Comparison of ENCODE assay signal across 8 cellular contexts in genomic region chr19:47111081-47111589, GRCh38. TPM values are rescaled to one million over a fixed set of nuclear protein-coding genes. Genes with fewer than 3 reads are reported as not detected.
DNase-seq lines count a peak whose midpoint lies in the region; ATAC-seq, FAIRE-seq and TF ChIP-seq lines count a peak whose summit lies in the region.

No MANE protein-coding gene starts in this region.

- ATAC-seq in naive thymus-derived CD8-positive, alpha-beta T cell, result no peak
- ATAC-seq in GM19023 (IDR thresholded peaks at IDR 0.05; ENCODE audit: unreplicated experiment), result no peak
- ATAC-seq in GM19351 (IDR thresholded peaks at IDR 0.05; ENCODE audit: unreplicated experiment), result no peak

- H2BK5ac ChIP-seq in H1 (ENCODE audit: low read depth, low read length), result peak overlapping the region; percentile 95

- H3K18ac ChIP-seq in H1 (ENCODE audit: extremely low read depth, low read length), result peak overlapping the region; percentile 90

- peaks cover 32 to 60% (median 54%) of the 10 kb centered on the region in 4 donors for H3K4me1 Mint-ChIP-seq in naive thymus-derived CD8-positive, alpha-beta T cell
- H3K4me1 Mint-ChIP-seq in type B pancreatic cell (ENCODE audit: unreplicated experiment), result peaks cover 47% of the 10 kb centered on the region

- peak overlapping the region; percentile 55 for H3K4ac ChIP-seq in H1 (replicated peaks; ENCODE audit: insufficient read length, low read depth, low read length)

- H3K79me1 ChIP-seq in H1 (ENCODE audit: low read depth, low read length), result peaks cover 6% of the 10 kb centered on the region

- peak overlapping the region; percentile 30 for H2BK120ac ChIP-seq in H1 (replicated peaks; ENCODE audit: low read depth, low read length)

- WGBS in H1 (ENCODE audit: extremely low coverage in 1 of 2, insufficient coverage in 1 of 2, insufficient read length in 1 of 2, insufficient replicate concordance in 2 of 2, low coverage in 1 of 2, low lambda C conversion rate in 2 of 2, missing lambda C conversion rate in 1 of 2), 2 experiments, result 1% methylated on average over 15 of the region's 30 CpGs; no CpG with 5 or more reads in 1 of the 2 experiments

- no peaks in the 10 kb centered on the region for H4K20me1 ChIP-seq in H1 (replicated peaks in 1 of 2; ENCODE audit: control insufficient read depth in 1 of 2, insufficient read depth in 2 of 2, low read length in 2 of 2)

- no peak for TF ChIP-seq RAD21 in H1 (IDR thresholded peaks at IDR 0.05 in 1 of 2, conservative IDR thresholded peaks at IDR 0.05 in 1 of 2; ENCODE audit: low read depth in 2 of 2, low read length in 2 of 2)

- peak overlapping the region; percentile 70 for H3K14ac ChIP-seq in H1 (ENCODE audit: insufficient read length)

- H3K27me3 ChIP-seq in AG04450 (ENCODE audit: control insufficient read depth, insufficient read depth, low read length) (no peaks in the 10 kb centered on the region), H1 (replicated peaks in 1 of 4; ENCODE audit: control insufficient read depth in 3 of 4, extremely low read depth in 1 of 4, insufficient read depth in 3 of 4, low read length in 3 of 4) (no peaks in the 10 kb centered on the region)

- H3K27ac ChIP-seq in AG04450 (ENCODE audit: low read depth, low read length), result peak overlapping the region; percentile 100
- H3K27ac ChIP-seq in H1 (ENCODE audit: low read depth, low read length), result peak overlapping the region; percentile 99

- H3K79me2 ChIP-seq in H1 (ENCODE audit: control insufficient read depth in 1 of 2, insufficient read depth in 2 of 2, low read length in 2 of 2), result peaks cover 5 to 56% of the 10 kb centered on the region in 2 experiments

- peak overlapping the region; percentile 66; the same call in 1 of the 2 replicates for H4K8ac ChIP-seq in H1 (ENCODE audit: extremely low read depth, insufficient read depth, low read length)

- peaks cover 12% of the 10 kb centered on the region for H3K23me2 ChIP-seq in H1 (ENCODE audit: low read depth, low read length)

- H3K9me3 Mint-ChIP-seq in naive thymus-derived CD8-positive, alpha-beta T cell, result no peaks in the 10 kb centered on the region
- no peaks in the 10 kb centered on the region for H3K9me3 Mint-ChIP-seq in type B pancreatic cell

- no peak for DNase-seq in AG04450 (ENCODE audit: low read depth, low spot score)
- peak; percentile 68 for DNase-seq in HT-29 (ENCODE audit: low spot score)
- DNase-seq in activated CD4-positive, alpha-beta T cell treated with anti-CD3 and anti-CD28 coated beads, Interleukin-2, amount 50 U/mL, for 48 hours, result peak; percentile 55 to 63
- no peak for DNase-seq in H1 (ENCODE audit: low read depth in 1 of 2, low spot score in 2 of 2)
- peak in 9 of 10 donors; percentile 37 to 67 (median 47) for DNase-seq in naive thymus-derived CD8-positive, alpha-beta T cell
- DNase-seq in type B pancreatic cell (ENCODE audit: extremely low spot score, unreplicated experiment), result no peak

- POLR2A ChIA-PET in AG04450 (lab: Yijun Ruan, JAX) (interaction anchor here (0.6 kb wide), 1 partner anchor 490 kb away, joined by 3 read pairs; no protein-coding TSS in a partner anchor), H1 (lab: Charles Lee; ENCODE audit: partially characterized antibody) (interaction anchor here (1.1 to 12.2 kb wide), 11 partner anchors 8 to 126 kb away, joined by 3 to 209 read pairs (median 5); partner anchors contain the start of gene SAE1)
- POLR2A ChIA-PET in naive thymus-derived CD8-positive, alpha-beta T cell (lab: Charles Lee), result interaction anchor here (0.9 to 5.6 kb wide), 13 partner anchors 7 to 291 kb away, joined by 3 to 110 read pairs (median 6); partner anchors contain the start of genes CCDC9, INAFM1 and TMEM160

- no peak for FAIRE-seq in H1 (lab: Jason Lieb, UNC)

- H3K36me3 ChIP-seq in H1 (ENCODE audit: control insufficient read depth in 2 of 4, insufficient read depth in 4 of 4, low read length in 3 of 4), result peaks cover 0 to 24% (median 2%) of the 10 kb centered on the region in 4 experiments; a peak in 4 of 8 replicates

- TF ChIP-seq CTCF in AG04450 (IDR thresholded peaks at IDR 0.05; ENCODE audit: low read depth, low read length) (no peak), H1 (IDR thresholded peaks at IDR 0.05; ENCODE audit: control extremely low read depth in 1 of 3, insufficient read depth in 1 of 3, low read depth in 1 of 3, low read length in 3 of 3) (no peak), type B pancreatic cell (conservative IDR thresholded peaks at IDR 0.05) (no peak)

- no peak overlapping the region for H2AFZ ChIP-seq in H1 (ENCODE audit: low read length)

- H3K36me3 Mint-ChIP-seq in naive thymus-derived CD8-positive, alpha-beta T cell, result peaks cover 10 to 12% (median 11%) of the 10 kb centered on the region in 3 donors
- H3K36me3 Mint-ChIP-seq in type B pancreatic cell, result peaks cover 18% of the 10 kb centered on the region

- H4K5ac ChIP-seq in H1 (ENCODE audit: insufficient read length, low read depth, low read length), result peak overlapping the region; percentile 57

- H2BK15ac ChIP-seq in H1 (ENCODE audit: low read length), result no peak overlapping the region

- H3K9me3 ChIP-seq in AG04450 (ENCODE audit: control insufficient read depth, insufficient read depth, low read length) (no peaks in the 10 kb centered on the region; the same call in 1 of the 2 replicates), H1 (ENCODE audit: insufficient read depth in 2 of 2, low read depth in 1 of 2, low read length in 1 of 2) (no peaks in the 10 kb centered on the region)

- peak overlapping the region; percentile 96 to 100 (median 99) for H3K27ac Mint-ChIP-seq in naive thymus-derived CD8-positive, alpha-beta T cell
- peak overlapping the region; percentile 100 for H3K27ac Mint-ChIP-seq in type B pancreatic cell

- peak overlapping the region; percentile 92 to 100 (median 98) for H3K4me3 Mint-ChIP-seq in naive thymus-derived CD8-positive, alpha-beta T cell
- peak overlapping the region; percentile 95 for H3K4me3 Mint-ChIP-seq in type B pancreatic cell

- H3K4me1 ChIP-seq in H1 (replicated peaks in 1 of 4; ENCODE audit: control insufficient read depth in 3 of 4, insufficient read depth in 4 of 4, low read length in 3 of 4), result peaks cover 4 to 20% (median 15%) of the 10 kb centered on the region in 4 experiments; a peak in 6 of 7 replicates

- H4K91ac ChIP-seq in H1 (replicated peaks; ENCODE audit: insufficient read length, low read length), result peak overlapping the region; percentile 70

- H3K23ac ChIP-seq in H1 (ENCODE audit: insufficient read length), result no peak overlapping the region

- CTCF ChIA-PET in AG04450 (lab: Charles Lee) (interaction anchor here (0.6 kb wide), 1 partner anchor 13 kb away, joined by 3 read pairs; no protein-coding TSS in a partner anchor), H1 (lab: Charles Lee; ENCODE audit: partially characterized antibody) (interaction anchor here (1.6 kb wide), 1 partner anchor 32 kb away, joined by 6 read pairs; no protein-coding TSS in a partner anchor)

- H2BK20ac ChIP-seq in H1 (ENCODE audit: low read length), result no peak overlapping the region

- H2BK12ac ChIP-seq in H1 (ENCODE audit: low read depth, low read length), result no peak overlapping the region; the same call in 1 of the 2 replicates

- peak overlapping the region; percentile 94 to 99 (median 96) for H3K9ac ChIP-seq in H1 (replicated peaks in 1 of 4; ENCODE audit: extremely low read depth in 1 of 4, low read depth in 3 of 4, low read length in 3 of 4)

- peak overlapping the region; percentile 73 to 88 for H3K4me2 ChIP-seq in H1 (ENCODE audit: insufficient read depth in 1 of 2, low read depth in 2 of 2, low read length in 2 of 2)

- peaks cover 0 to 2% (median 0%) of the 10 kb centered on the region in 5 donors for H3K27me3 Mint-ChIP-seq in naive thymus-derived CD8-positive, alpha-beta T cell
- H3K27me3 Mint-ChIP-seq in type B pancreatic cell, result peaks cover 6% of the 10 kb centered on the region

- TF ChIP-seq POLR2A in H1 (IDR thresholded peaks at IDR 0.05; ENCODE audit: control extremely low read depth in 1 of 2, low read depth in 2 of 2, low read length in 2 of 2), result 0 out of 3 replicates have a peak, but pooled peaks of 1 of the 2 experiments have one; percentile 19

- H2AK5ac ChIP-seq in H1 (ENCODE audit: low read depth, low read length), result peak overlapping the region; percentile 17

- no peak for TF ChIP-seq EP300 in H1 (IDR thresholded peaks at IDR 0.05; ENCODE audit: borderline replicate concordance in 1 of 2, low read depth in 2 of 2, low read length in 2 of 2)

- peak overlapping the region; percentile 96 for H3K56ac ChIP-seq in H1 (replicated peaks; ENCODE audit: insufficient read length, low read depth, low read length)

- H3K4me3 ChIP-seq in AG04450 (ENCODE audit: low read depth, low read length) (peak overlapping the region; percentile 96), H1 (ENCODE audit: extremely low read depth in 1 of 4, insufficient read depth in 2 of 4, low read depth in 3 of 4, low read length in 4 of 4) (peak overlapping the region; percentile 88 to 94 (median 90))

RNA-seq across cellular contexts. Expression of gene ZC3H4, which starts 2.4 kb away (rescaled TPM):
- polyA plus RNA-seq in AG04450 (2011; rRNA removed) (4.9 and 7.3 TPM in 2 replicates), H1 (2011; rRNA removed) (6.6 and 9.8 TPM in 2 replicates)
- polyA minus RNA-seq in AG04450 (2011; rRNA and poly(A)+ RNA removed), result 12.7 and 15.9 TPM in 2 replicates
- total RNA-seq in HT-29 (2014; rRNA removed; shearing (Covaris generic)), result 27.5 and 36.7 TPM in 2 replicates
- 92.0 and 104 TPM in 2 replicates for total RNA-seq in H1 (2021; fragmentation: NEBNext Ultra II Directional; extraction: Animal tissue kit (Norgen Biotek cat#: 25700))
- 8.5 TPM for polyA plus RNA-seq in H1 (2011; cell fraction: cytosol; rRNA removed)
- 22.5 TPM for polyA plus RNA-seq in H1 (2011; cell fraction: nucleus; rRNA removed)
- 35.8 to 57.1 TPM (median 46.0 TPM) in 4 replicates for polyA plus RNA-seq in H1 (2012, experiment 1 of 2)
- 21.2 TPM for polyA plus RNA-seq in H1 (2012, experiment 2 of 2)
- 34.8 TPM for polyA plus RNA-seq in H1 (2013, experiment 1 of 2)
- 33.0 TPM for polyA plus RNA-seq in H1 (2013, experiment 2 of 2)
- 17.8 and 22.5 TPM in 2 replicates for polyA minus RNA-seq in H1 (2011; rRNA and poly(A)+ RNA removed)
- polyA minus RNA-seq in H1 (2011; cell fraction: cytosol; rRNA and poly(A)+ RNA removed), result 32.1 TPM
- polyA minus RNA-seq in H1 (2011; cell fraction: nucleus; rRNA and poly(A)+ RNA removed), result 20.7 TPM
- 10 to 100 TPM; 73.4 to 76.3 TPM for total RNA-seq in naive thymus-derived CD8-positive, alpha-beta T cell
- 1 to 10 TPM in 2 of 3 donors, under 1 TPM in 1; 0.86 to 2.4 (median 2.0) TPM for polyA plus RNA-seq in naive thymus-derived CD8-positive, alpha-beta T cell
- total RNA-seq in type B pancreatic cell (ENCODE audit: low replicate concordance), result 59.9 and 71.4 TPM in 2 replicates

RNA-seq across cellular contexts. Expression of gene SAE1, which starts 19.5 kb away (rescaled TPM):
- 142 and 165 TPM in 2 replicates for polyA plus RNA-seq in AG04450 (2011; rRNA removed)
- 62.8 and 63.5 TPM in 2 replicates for polyA minus RNA-seq in AG04450 (2011; rRNA and poly(A)+ RNA removed)
- 220 and 231 TPM in 2 replicates for total RNA-seq in HT-29 (2014; rRNA removed; shearing (Covaris generic))
- 268 and 273 TPM in 2 replicates for total RNA-seq in H1 (2021; fragmentation: NEBNext Ultra II Directional; extraction: Animal tissue kit (Norgen Biotek cat#: 25700))
- 204 and 213 TPM in 2 replicates for polyA plus RNA-seq in H1 (2011; rRNA removed)
- 282 TPM for polyA plus RNA-seq in H1 (2011; cell fraction: cytosol; rRNA removed)
- 128 TPM for polyA plus RNA-seq in H1 (2011; cell fraction: nucleus; rRNA removed)
- polyA plus RNA-seq in H1 (2012, experiment 1 of 2), result 252 to 307 TPM (median 272 TPM) in 4 replicates
- 223 TPM for polyA plus RNA-seq in H1 (2012, experiment 2 of 2)
- polyA plus RNA-seq in H1 (2013, experiment 1 of 2), result 207 TPM
- 212 TPM for polyA plus RNA-seq in H1 (2013, experiment 2 of 2)
- polyA minus RNA-seq in H1 (2011; rRNA and poly(A)+ RNA removed), result 127 and 143 TPM in 2 replicates
- polyA minus RNA-seq in H1 (2011; cell fraction: cytosol; rRNA and poly(A)+ RNA removed), result 79.1 TPM
- 38.4 TPM for polyA minus RNA-seq in H1 (2011; cell fraction: nucleus; rRNA and poly(A)+ RNA removed)
- total RNA-seq in naive thymus-derived CD8-positive, alpha-beta T cell, result 10 to 100 TPM; 44.5 to 45.6 TPM
- 100 to 1,000 TPM; 158 to 174 (median 159) TPM for polyA plus RNA-seq in naive thymus-derived CD8-positive, alpha-beta T cell
- 102 and 155 TPM in 2 replicates for total RNA-seq in type B pancreatic cell (ENCODE audit: low replicate concordance)

Comparison
In these comparisons a context has a peak if more than half of its experiments do, and no peak if none do; other contexts are left out.
1. DNase-seq: peak in HT-29 (single experiment), activated CD4-positive, alpha-beta T cell treated with anti-CD3 and anti-CD28 coated beads, Interleukin-2, amount 50 U/mL, for 48 hours (2 of 2) and naive thymus-derived CD8-positive, alpha-beta T cell (9 of 10); none in AG04450 (single experiment), H1 (0 of 2) and type B pancreatic cell (single experiment).